In the genomic region with DNA sequence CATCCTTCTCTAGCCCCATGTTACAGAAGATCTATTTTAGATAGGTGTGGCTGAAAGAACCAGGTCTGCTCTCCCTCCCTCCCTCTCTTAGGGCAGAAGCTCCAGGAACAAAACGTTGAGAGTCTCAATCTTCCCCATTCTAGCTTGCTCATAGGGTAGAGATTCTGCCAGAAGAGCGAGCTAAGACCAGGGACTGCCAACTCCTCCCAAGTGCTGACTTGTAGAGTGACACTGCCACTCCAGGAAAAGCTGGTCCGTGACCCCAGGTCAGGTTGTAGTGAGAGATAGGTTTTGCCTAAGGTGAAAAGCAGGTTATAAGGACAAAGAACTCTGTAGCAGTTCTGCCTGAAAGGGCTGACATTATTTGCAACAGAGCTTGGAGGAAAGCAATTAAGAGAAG, we compare ENCODE assay signal across 17 cellular contexts.
DNase-seq lines count a peak whose midpoint lies in the region; TF ChIP-seq lines count a peak whose summit lies in the region.
"Had no signal": no experiment of that assay in that cellular context is flagged by ENCODE, and none has a peak within 500 bp of the region (broad histone marks: within the 10 kb centered on the region; RNA-seq: fewer than 3 reads in every experiment).

No MANE protein-coding gene starts in this region.

- peaks cover 15% of the 10 kb centered on the region for H3K4me1 Mint-ChIP-seq in nephron progenitor cell
- H3K4me1 Mint-ChIP-seq: CD14-positive monocyte had no signal

- H3K27me3 Mint-ChIP-seq in nephron progenitor cell (ENCODE audit: low read depth, poor library complexity) = no peaks in the 10 kb centered on the region
- H3K27me3 Mint-ChIP-seq: CD8-positive, alpha-beta memory T cell had no signal

- no peaks in the 10 kb centered on the region for H3K4me1 ChIP-seq in esophagus (ENCODE audit: control insufficient read depth in 2 of 2, insufficient read depth in 2 of 2, low read length in 1 of 2)
- H3K4me1 ChIP-seq in transverse colon = no peaks in the 10 kb centered on the region
- H3K4me1 ChIP-seq: Caco-2 had no signal

- H3K27ac Mint-ChIP-seq in nephron progenitor cell = peak overlapping the region; percentile 93
- H3K27ac Mint-ChIP-seq: CD14-positive monocyte; CD8-positive, alpha-beta memory T cell; HFFc6 had no signal

- no peak overlapping the region for H3K4me3 ChIP-seq in esophagus (ENCODE audit: low read depth in 1 of 2, low read length in 2 of 2)
- no peak overlapping the region for H3K4me3 ChIP-seq in transverse colon

- H3K4me3 Mint-ChIP-seq in nephron progenitor cell = no peak overlapping the region
- H3K4me3 Mint-ChIP-seq: CD14-positive monocyte; CD8-positive, alpha-beta memory T cell; HFFc6 had no signal

- H3K36me3 ChIP-seq in esophagus (ENCODE audit: control insufficient read depth in 2 of 2, insufficient read depth in 2 of 2, low read length in 1 of 2) (peaks cover 0 to 3% of the 10 kb centered on the region in 2 donors), transverse colon (peaks cover 0 to 33% (median 12%) of the 10 kb centered on the region in 4 donors)

- no peaks in the 10 kb centered on the region for H3K27me3 ChIP-seq in esophagus (ENCODE audit: control insufficient read depth in 1 of 2, insufficient read depth in 2 of 2, low read length in 2 of 2)
- no peaks in the 10 kb centered on the region for H3K27me3 ChIP-seq in transverse colon

- TF ChIP-seq POLR2A in transverse colon (IDR thresholded peaks at IDR 0.05) = no peak

- no peaks in the 10 kb centered on the region for H3K9me3 ChIP-seq in esophagus (ENCODE audit: control insufficient read depth in 2 of 2, insufficient read depth in 1 of 2, low read depth in 1 of 2, low read length in 1 of 2)
- no peaks in the 10 kb centered on the region for H3K9me3 ChIP-seq in transverse colon
- H3K9me3 ChIP-seq: Caco-2 had no signal

- H3K27ac ChIP-seq in esophagus (ENCODE audit: low read depth in 2 of 2, low read length in 1 of 2) (peak overlapping the region; percentile 66 to 88), transverse colon (no peak overlapping the region)
- H3K27ac ChIP-seq: 22Rv1 had no signal

- intact Hi-C loops in transverse colon (cut with DNase I; ENCODE audit: low total_unique reads) = no loop called here

- TF ChIP-seq EP300 in transverse colon (IDR thresholded peaks at IDR 0.05; ENCODE audit: low read depth) = no peak

- H3K9me3 Mint-ChIP-seq in nephron progenitor cell = peaks cover 6% of the 10 kb centered on the region

- H3K36me3 Mint-ChIP-seq in nephron progenitor cell (ENCODE audit: low read depth) = peaks cover 39% of the 10 kb centered on the region

- WGBS in esophagus, 2 donors = 44 to 55% methylated on average over 3 of the region's 3 CpGs
- 86 to 100% methylated on average over 1 to 3 of the region's 3 CpGs for WGBS in transverse colon (ENCODE audit: low coverage in 1 of 2), 2 donors

- DNase-seq in SIG-M5 treated with dmso at 0.1 percent for 504 hours (lab: John Stamatoyannopoulos, UW; ENCODE audit: unreplicated experiment) (peak; percentile 15), SIG-M5 (lab: John Stamatoyannopoulos, UW) (no peak), ELF-1 (ENCODE audit: low read depth, low spot score) (peak; percentile 21), nephron progenitor cell (no peak), transverse colon (no peak), NCI-H510A treated with DMSO at 0.1 percent for 48 hours (lab: John Stamatoyannopoulos, UW) (no peak), iPS-NIHi11 (ENCODE audit: low spot score) (no peak)
- DNase-seq: Caco-2; CD8-positive, alpha-beta memory T cell; DND-41; GF-D8; HCEC 1CT; HFFc6; IMR-90 had no signal

- TF ChIP-seq CTCF in nephron progenitor cell (IDR thresholded peaks at IDR 0.05) = no peak
- no peak for TF ChIP-seq CTCF in transverse colon (IDR thresholded peaks at IDR 0.05)

- in situ Hi-C loops in transverse colon (cut with MboI; ENCODE audit: low pct_ligation_motif_present in 1 of 4, low pct_unique_long_range_greater_than_20kb in 1 of 4, low sequenced_read_pairs in 3 of 4) = no loop called here

Comparison
In these comparisons a context has a peak if more than half of its experiments do, and no peak if none do; other contexts are left out.
1. DNase-seq: peak in SIG-M5 treated with dmso at 0.1 percent for 504 hours (single experiment) and ELF-1 (single experiment); none in SIG-M5 (single experiment), nephron progenitor cell (single experiment), transverse colon (single experiment), NCI-H510A treated with DMSO at 0.1 percent for 48 hours (single experiment) and iPS-NIHi11 (single experiment).
2. H3K27ac ChIP-seq: peak in esophagus (2 of 2); none in transverse colon (0 of 4).